22 cellular contexts compared by ENCODE assay signal in genomic region chrY:13300795-13301194, GRCh38.
"Had no signal": no experiment of that assay in that cellular context is flagged by ENCODE, and none has a peak within 500 bp of the region (broad histone marks: within the 10 kb centered on the region; RNA-seq: fewer than 3 reads in every experiment).

No MANE protein-coding gene starts in this region.

- ATAC-seq: stimulated activated effector memory CD8-positive, alpha-beta T cell treated with anti-CD3 and anti-CD28 coated beads, Interleukin-12 subunit alpha, Interleukin-12 subunit beta, amount 100 ng/mL, for 72 hours; stimulated activated memory B cell treated with anti-CD40 and anti-IgM and Interleukin-4, amounts not matched to agents 10 μg/mL and 1 μg/mL and 100 μg/mL, for 72 hours; stimulated activated naive B cell treated with anti-CD40 and anti-IgM and Interleukin-4, amounts not matched to agents 10 μg/mL and 1 μg/mL and 100 μg/mL, for 72 hours; stimulated activated naive CD8-positive, alpha-beta T cell treated with anti-CD3 and anti-CD28 coated beads, Interleukin-15, amount 100 ng/mL, for 72 hours; stimulated activated naive CD8-positive, alpha-beta T cell treated with anti-CD3 and anti-CD28 coated beads, Interleukin-15, Interleukin-2, amounts not matched to agents 100 U/mL and 50 U/mL, for 24 hours; upper lobe of right lung had no signal

- DNase-seq: stimulated activated CD4-positive, alpha-beta T cell treated with anti-CD3 and anti-CD28 coated beads, Interleukin-2, amount 100 ng/mL, for 48 hours; stimulated activated CD4-positive, alpha-beta T cell treated with anti-CD3 and anti-CD28 coated beads, Interleukin-4, amount 100 ng/mL, for 1 hour; stimulated activated CD4-positive, alpha-beta T cell treated with anti-CD3 and anti-CD28 coated beads, Interleukin-4, amount 100 ng/mL, for 24 hours; stimulated activated CD4-positive, alpha-beta T cell treated with anti-CD3 and anti-CD28 coated beads, Interleukin-4, amount 100 ng/mL, for 4 hours; stimulated activated CD8-positive, alpha-beta memory T cell treated with anti-CD3 and anti-CD28 coated beads, Interleukin-4, amount 100 ng/mL, for 48 hours; stimulated activated naive B cell treated with anti-CD40 and anti-IgM and Interleukin-4, amounts not matched to agents 10 μg/mL and 1 μg/mL and 100 μg/mL, for 72 hours; stimulated activated naive CD4-positive, alpha-beta T cell; stimulated activated naive CD4-positive, alpha-beta T cell treated with Interleukin-2 at 50 U/mL for 16 hours; stimulated activated naive CD8-positive, alpha-beta T cell treated with anti-CD3 and anti-CD28 coated beads, Interleukin-15, amount 100 ng/mL, for 72 hours; stimulated activated naive CD8-positive, alpha-beta T cell treated with anti-CD3 and anti-CD28 coated beads, Interleukin-15, Interleukin-2, amounts not matched to agents 100 U/mL and 50 U/mL, for 24 hours; stomach; substantia nigra; testis; thyroid gland; tibial artery; transverse colon; trophoblast cell; upper lobe of left lung; upper lobe of right lung; uterus had no signal
